25 cellular contexts compared by ENCODE assay signal in the genomic region with DNA sequence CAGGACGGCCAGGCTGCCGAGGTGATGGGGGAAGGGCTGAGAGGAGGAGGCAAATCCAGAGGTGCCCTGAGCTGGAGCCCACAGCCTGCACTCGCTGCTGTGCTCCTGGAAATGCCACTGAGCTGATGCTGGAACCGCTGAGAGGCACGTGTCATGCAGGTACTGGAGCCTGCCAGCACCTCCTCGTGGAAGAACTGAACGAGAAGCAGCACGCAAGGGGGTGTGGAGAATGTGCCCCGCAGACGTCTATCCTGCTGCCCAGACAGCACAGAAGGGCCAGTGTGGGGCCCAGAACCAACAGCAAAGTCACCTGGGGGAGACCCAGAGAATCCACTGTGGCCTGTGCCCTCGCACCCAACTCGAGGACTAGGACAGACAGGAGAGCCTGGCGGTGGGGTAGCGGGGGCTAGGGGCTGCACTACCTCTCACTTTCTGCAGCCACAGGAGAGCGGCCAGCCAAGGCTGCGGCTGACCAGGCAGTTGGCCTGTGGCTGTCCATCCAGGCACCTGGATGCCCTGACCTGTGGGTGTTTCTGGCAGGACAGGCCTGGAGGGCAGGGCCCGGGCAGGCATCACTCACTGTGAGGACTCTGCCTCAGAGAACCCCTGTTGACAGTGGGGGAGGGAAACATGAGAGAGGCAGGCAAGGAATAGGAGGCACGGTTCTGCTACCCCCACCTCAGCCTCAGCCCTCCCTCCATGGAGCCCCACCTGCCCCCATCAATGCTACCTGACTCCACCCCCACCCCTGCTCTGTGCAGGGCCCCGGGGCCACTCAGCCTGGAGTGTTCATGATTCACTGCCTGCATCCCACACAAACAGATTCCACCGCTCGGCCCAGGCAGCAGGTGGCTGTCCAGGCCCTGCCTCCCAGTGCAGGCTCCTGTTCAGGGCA.
DNase-seq lines count a peak whose midpoint lies in the region; ATAC-seq and TF ChIP-seq lines count a peak whose summit lies in the region.
"Had no signal": no experiment of that assay in that cellular context is flagged by ENCODE, and none has a peak within 500 bp of the region (broad histone marks: within the 10 kb centered on the region; RNA-seq: fewer than 3 reads in every experiment).

No MANE protein-coding gene starts in this region.

- H3K18ac ChIP-seq in mesenchymal stem cell (ENCODE audit: low read depth in 1 of 2, low read length in 2 of 2) = no peak overlapping the region

- peaks cover 2 to 6% of the 10 kb centered on the region in 2 donors for H3K27me3 Mint-ChIP-seq in CD4-positive, alpha-beta memory T cell
- H3K27me3 Mint-ChIP-seq: activated naive CD8-positive, alpha-beta T cell; type B pancreatic cell had no signal

- 73% methylated on average over 20 of the region's 21 CpGs; no CpG with 5 or more reads in 1 of the 2 donors for WGBS in transverse colon (ENCODE audit: low coverage in 1 of 2), 2 donors
- 68% methylated on average over 20 of the region's 21 CpGs for WGBS in mesenchymal stem cell

- no peak overlapping the region for H2AK5ac ChIP-seq in mesenchymal stem cell (ENCODE audit: low read length, severe bottlenecking)

- no peak overlapping the region for H2BK120ac ChIP-seq in mesenchymal stem cell (ENCODE audit: low read depth, low read length)

- H3K4ac ChIP-seq in mesenchymal stem cell (ENCODE audit: low read depth in 1 of 2, low read length in 2 of 2) = no peak overlapping the region

- DNase-seq in cardiac septum (ENCODE audit: low spot score) (peak; percentile 66), left ventricle myocardium inferior (no peak), cerebellar cortex (ENCODE audit: low spot score) (peak; percentile 57), left lobe of liver (ENCODE audit: low spot score) (no peak), transverse colon (peak; percentile 5), NCI-H2196 treated with DMSO at 0.1 percent for 48 hours (lab: John Stamatoyannopoulos, UW; ENCODE audit: unreplicated experiment) (no peak), mesenchymal stem cell (no peak)
- DNase-seq in CD4-positive, alpha-beta memory T cell = no peak
- DNase-seq: activated T-cell treated with anti-CD3 and anti-CD28 coated beads, Interleukin-2, amount 50 U/mL, for 72 hours; DMS 273 treated with DMSO at 0.1 percent for 48 hours; erythroblast; gastrocnemius medialis; IMR-90; MM.1S; natural killer cell; NCI-H1694; NCI-H446; SHP77 treated with DMSO at 0.1 percent for 48 hours had no signal

- no peak overlapping the region for H2AFZ ChIP-seq in mesenchymal stem cell (ENCODE audit: low read depth, low read length)

- H3K36me3 ChIP-seq in left ventricle myocardium inferior = no peaks in the 10 kb centered on the region
- no peaks in the 10 kb centered on the region for H3K36me3 ChIP-seq in transverse colon
- no peaks in the 10 kb centered on the region for H3K36me3 ChIP-seq in CD4-positive, alpha-beta memory T cell (ENCODE audit: insufficient read depth, low read length)
- H3K36me3 ChIP-seq in mesenchymal stem cell (ENCODE audit: control insufficient read depth in 1 of 2, insufficient read depth in 2 of 2, low read depth in 1 of 2, low read length in 2 of 2) = peaks cover 0 to 3% of the 10 kb centered on the region in 2 experiments
- H3K36me3 ChIP-seq: BLaER1 treated with 17β-estradiol and CSF1 and Interleukin-3, amounts not matched to agents 10 nM and 100 nM; gastrocnemius medialis had no signal

- H3K27me3 ChIP-seq in left ventricle myocardium inferior (ENCODE audit: low read depth) = peaks cover 45% of the 10 kb centered on the region
- no peaks in the 10 kb centered on the region for H3K27me3 ChIP-seq in transverse colon
- no peaks in the 10 kb centered on the region for H3K27me3 ChIP-seq in CD4-positive, alpha-beta memory T cell (ENCODE audit: insufficient read depth, low read length)
- H3K27me3 ChIP-seq in mesenchymal stem cell (ENCODE audit: control insufficient read depth in 1 of 2, insufficient read depth in 1 of 2, low read length in 2 of 2) = peaks cover 7 to 79% of the 10 kb centered on the region in 2 experiments
- H3K27me3 ChIP-seq: BLaER1 treated with 17β-estradiol and CSF1 and Interleukin-3, amounts not matched to agents 10 nM and 100 nM; gastrocnemius medialis had no signal

- H3K9ac ChIP-seq in mesenchymal stem cell (ENCODE audit: low read length) = no peak overlapping the region
- H3K9ac ChIP-seq: BLaER1 treated with 17β-estradiol and CSF1 and Interleukin-3, amounts not matched to agents 10 nM and 100 nM had no signal

- no peaks in the 10 kb centered on the region for H3K4me1 Mint-ChIP-seq in CD4-positive, alpha-beta memory T cell
- H3K4me1 Mint-ChIP-seq: natural killer cell; stimulated activated effector memory CD8-positive, alpha-beta T cell treated with anti-CD3 and anti-CD28 coated beads, Interleukin-12 subunit alpha, Interleukin-12 subunit beta, amount 100 ng/mL, for 72 hours had no signal

- no peak for TF ChIP-seq POLR2A in transverse colon (IDR thresholded peaks at IDR 0.05)

- H3K23ac ChIP-seq in mesenchymal stem cell (ENCODE audit: low read length in 2 of 2) = no peak overlapping the region

- intact Hi-C loops in cardiac septum (cut with DNase I) = no loop called here
- intact Hi-C loops in left ventricle myocardium inferior (cut with micrococcal nuclease) = no loop called here
- intact Hi-C loops in transverse colon (cut with DNase I; ENCODE audit: low total_unique reads) = no loop called here
- intact Hi-C loops in CD4-positive, alpha-beta memory T cell (cut with micrococcal nuclease) = no loop called here

- H2BK15ac ChIP-seq in mesenchymal stem cell (ENCODE audit: low read depth, poor library complexity, severe bottlenecking) = no peak overlapping the region

- H3K4me3 ChIP-seq in left ventricle myocardium inferior (no peak overlapping the region), transverse colon (no peak overlapping the region), mesenchymal stem cell (ENCODE audit: insufficient read depth in 1 of 2, low read depth in 1 of 2, low read length in 2 of 2) (no peak overlapping the region)
- H3K4me3 ChIP-seq in CD4-positive, alpha-beta memory T cell (ENCODE audit: low read length in 2 of 2) = no peak overlapping the region
- H3K4me3 ChIP-seq: A549; BLaER1 treated with 17β-estradiol and CSF1 and Interleukin-3, amounts not matched to agents 10 nM and 100 nM; gastrocnemius medialis had no signal

- H3K9me3 Mint-ChIP-seq in CD4-positive, alpha-beta memory T cell = no peaks in the 10 kb centered on the region
- H3K9me3 Mint-ChIP-seq: activated T-cell treated with anti-CD3 and anti-CD28 coated beads, Interleukin-2, amount 50 U/mL, for 72 hours; natural killer cell; stimulated activated effector memory CD8-positive, alpha-beta T cell treated with anti-CD3 and anti-CD28 coated beads, Interleukin-12 subunit alpha, Interleukin-12 subunit beta, amount 100 ng/mL, for 72 hours; type B pancreatic cell had no signal

- H3K36me3 Mint-ChIP-seq in CD4-positive, alpha-beta memory T cell = no peaks in the 10 kb centered on the region
- H3K36me3 Mint-ChIP-seq: activated naive CD8-positive, alpha-beta T cell; brain; natural killer cell; stimulated activated effector memory CD8-positive, alpha-beta T cell treated with anti-CD3 and anti-CD28 coated beads, Interleukin-12 subunit alpha, Interleukin-12 subunit beta, amount 100 ng/mL, for 72 hours; type B pancreatic cell had no signal

- in situ Hi-C loops in transverse colon (cut with MboI; ENCODE audit: low pct_ligation_motif_present in 1 of 4, low pct_unique_long_range_greater_than_20kb in 1 of 4, low sequenced_read_pairs in 3 of 4) = no loop called here

- peak; percentile 50 for ATAC-seq in left lobe of liver
- ATAC-seq: A549; activated T-cell treated with anti-CD3 and anti-CD28 coated beads, Interleukin-2, amount 50 U/mL, for 72 hours; gastrocnemius medialis; natural killer cell; stimulated activated effector memory CD8-positive, alpha-beta T cell treated with anti-CD3 and anti-CD28 coated beads, Interleukin-12 subunit alpha, Interleukin-12 subunit beta, amount 100 ng/mL, for 72 hours had no signal

- H4K91ac ChIP-seq in mesenchymal stem cell (ENCODE audit: low read length) = no peak overlapping the region

- TF ChIP-seq EP300 in transverse colon (IDR thresholded peaks at IDR 0.05; ENCODE audit: low read depth) = no peak

- H3K14ac ChIP-seq in mesenchymal stem cell (ENCODE audit: low read length in 2 of 2) = no peak overlapping the region

- no peak overlapping the region for H3K4me2 ChIP-seq in mesenchymal stem cell (ENCODE audit: low read length, poor library complexity, severe bottlenecking)
- H3K4me2 ChIP-seq: A549; BLaER1 treated with 17β-estradiol and CSF1 and Interleukin-3, amounts not matched to agents 10 nM and 100 nM had no signal

- H3K27ac Mint-ChIP-seq in CD4-positive, alpha-beta memory T cell = no peak overlapping the region
- H3K27ac Mint-ChIP-seq: activated naive CD8-positive, alpha-beta T cell; natural killer cell; progenitor cell of endocrine pancreas; stimulated activated effector memory CD8-positive, alpha-beta T cell treated with anti-CD3 and anti-CD28 coated beads, Interleukin-12 subunit alpha, Interleukin-12 subunit beta, amount 100 ng/mL, for 72 hours; type B pancreatic cell had no signal

- no peak overlapping the region for H4K8ac ChIP-seq in mesenchymal stem cell (ENCODE audit: low read length)

- H2BK12ac ChIP-seq in mesenchymal stem cell (ENCODE audit: low read length in 2 of 2) = no peak overlapping the region

- no peak overlapping the region for H3K4me3 Mint-ChIP-seq in CD4-positive, alpha-beta memory T cell
- H3K4me3 Mint-ChIP-seq: activated naive CD8-positive, alpha-beta T cell; activated T-cell treated with anti-CD3 and anti-CD28 coated beads, Interleukin-2, amount 50 U/mL, for 72 hours; brain; natural killer cell; stimulated activated effector memory CD8-positive, alpha-beta T cell treated with anti-CD3 and anti-CD28 coated beads, Interleukin-12 subunit alpha, Interleukin-12 subunit beta, amount 100 ng/mL, for 72 hours; type B pancreatic cell had no signal

- no peak overlapping the region for H2BK5ac ChIP-seq in mesenchymal stem cell (ENCODE audit: low read depth, low read length, poor library complexity, severe bottlenecking)

- POLR2A ChIA-PET in CD4-positive, alpha-beta memory T cell (lab: Charles Lee; ENCODE audit: partially characterized antibody) = no interaction called here

- CTCF ChIA-PET in CD4-positive, alpha-beta memory T cell (lab: Charles Lee; ENCODE audit: partially characterized antibody) = no interaction called here

- H3K27ac ChIP-seq in left ventricle myocardium inferior (replicated peaks) (no peak overlapping the region), transverse colon (no peak overlapping the region), mesenchymal stem cell (ENCODE audit: low read length, poor library complexity, severe bottlenecking) (no peak overlapping the region)
- H3K27ac ChIP-seq in CD4-positive, alpha-beta memory T cell (ENCODE audit: low read depth, low read length) = no peak overlapping the region
- H3K27ac ChIP-seq: A549; BLaER1 treated with 17β-estradiol and CSF1 and Interleukin-3, amounts not matched to agents 10 nM and 100 nM; gastrocnemius medialis had no signal

- H3K79me1 ChIP-seq in mesenchymal stem cell (replicated peaks; ENCODE audit: low read length, poor library complexity, severe bottlenecking) = no peaks in the 10 kb centered on the region

- H3K9me3 ChIP-seq in left ventricle myocardium inferior (replicated peaks) = no peaks in the 10 kb centered on the region
- no peaks in the 10 kb centered on the region for H3K9me3 ChIP-seq in transverse colon
- H3K9me3 ChIP-seq in CD4-positive, alpha-beta memory T cell (ENCODE audit: control insufficient read depth in 1 of 2, low read length in 2 of 2) = no peaks in the 10 kb centered on the region
- no peaks in the 10 kb centered on the region for H3K9me3 ChIP-seq in mesenchymal stem cell (ENCODE audit: control insufficient read depth, low read length)
- H3K9me3 ChIP-seq: A549; BLaER1 treated with 17β-estradiol and CSF1 and Interleukin-3, amounts not matched to agents 10 nM and 100 nM; gastrocnemius medialis had no signal

- H3K4me1 ChIP-seq in left ventricle myocardium inferior (no peaks in the 10 kb centered on the region), transverse colon (peaks cover 0 to 6% (median 5%) of the 10 kb centered on the region in 4 donors), mesenchymal stem cell (ENCODE audit: control insufficient read depth, insufficient read depth, low read depth, low read length) (peaks cover 38% of the 10 kb centered on the region)
- H3K4me1 ChIP-seq in CD4-positive, alpha-beta memory T cell (ENCODE audit: insufficient read depth, low read length) = no peaks in the 10 kb centered on the region
- H3K4me1 ChIP-seq: gastrocnemius medialis had no signal

- no peak for TF ChIP-seq CTCF in left ventricle myocardium inferior (IDR thresholded peaks at IDR 0.05; ENCODE audit: borderline replicate concordance)
- TF ChIP-seq CTCF in transverse colon (IDR thresholded peaks at IDR 0.05) = no peak

Comparison
In these comparisons a context has a peak if more than half of its experiments do, and no peak if none do; other contexts are left out.
1. DNase-seq: peak in cardiac septum (single experiment), cerebellar cortex (single experiment) and transverse colon (single experiment); none in left ventricle myocardium inferior (single experiment), left lobe of liver (single experiment), NCI-H2196 treated with DMSO at 0.1 percent for 48 hours (single experiment), CD4-positive, alpha-beta memory T cell (0 of 5) and mesenchymal stem cell (single experiment).